22 cellular contexts compared by ENCODE assay signal in the genomic region with DNA sequence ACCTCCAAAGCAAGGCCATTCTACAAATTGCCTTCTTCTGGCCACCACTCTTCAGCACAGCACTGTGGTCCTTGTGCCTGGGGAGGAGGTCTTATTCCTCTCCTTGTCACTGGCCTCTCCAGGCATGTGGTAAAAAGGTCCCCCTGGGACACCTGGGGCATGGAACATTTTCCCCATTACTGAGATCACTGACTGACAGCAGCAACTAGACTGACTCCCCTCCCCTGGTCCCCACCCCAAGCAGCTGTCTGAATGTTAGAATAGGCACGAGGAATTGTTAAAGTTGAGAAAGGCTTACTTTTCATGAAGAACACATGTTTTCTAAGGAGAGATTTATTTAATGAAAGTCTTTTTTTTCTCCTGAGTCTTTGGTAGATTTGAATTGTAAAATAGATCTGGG. TPM values are rescaled to one million over a fixed set of nuclear protein-coding genes. Genes with fewer than 3 reads are reported as not detected.
DNase-seq lines count a peak whose midpoint lies in the region; ATAC-seq and TF ChIP-seq lines count a peak whose summit lies in the region.
"Had no signal": no experiment of that assay in that cellular context is flagged by ENCODE, and none has a peak within 500 bp of the region (broad histone marks: within the 10 kb centered on the region; RNA-seq: fewer than 3 reads in every experiment).

No MANE protein-coding gene starts in this region.

- peaks cover 36% of the 10 kb centered on the region for H3K4me1 Mint-ChIP-seq in dendritic cell treated with granulocyte-macrophage colony-stimulating factor and Interleukin-4, amounts not matched to agents 40 ng/mL and 50 ng/mL, for 4 days (ENCODE audit: low read depth)
- peaks cover 37% of the 10 kb centered on the region for H3K4me1 Mint-ChIP-seq in nephron
- peaks cover 11% of the 10 kb centered on the region for H3K4me1 Mint-ChIP-seq in endodermal cell
- H3K4me1 Mint-ChIP-seq: B cell had no signal

- H3K4me1 ChIP-seq in cardiac muscle cell (ENCODE audit: low read depth) (peaks cover 36% of the 10 kb centered on the region), PC-9 (replicated peaks; ENCODE audit: insufficient read depth) (peaks cover 61% of the 10 kb centered on the region), endodermal cell (ENCODE audit: control insufficient read depth, insufficient read depth, low read length) (peaks cover 3% of the 10 kb centered on the region)

- no peaks in the 10 kb centered on the region for H3K9me2 ChIP-seq in PC-9 (ENCODE audit: insufficient read depth)

- POLR2A ChIA-PET in PC-9 (lab: Charles Lee; ENCODE audit: unreplicated experiment) = interaction anchor here (0.9 kb wide), 1 partner anchor 36 kb away, joined by 5 read pairs; no protein-coding TSS in a partner anchor

- H3K4me2 ChIP-seq in PC-9 = no peak overlapping the region; the same call in 1 of the 2 replicates
- H3K4me2 ChIP-seq: BLaER1, GM23338 had no signal

- BruUV-seq in PC-9 (replicated peaks; lab: Mats Ljungman, UMichigan) = no TSS peak

- intact Hi-C loops in cardiac septum (cut with DNase I) = no loop called here
- intact Hi-C loops in PC-9 (cut with micrococcal nuclease; ENCODE audit: unreplicated experiment) = no loop called here
- intact Hi-C loops in dendritic cell treated with granulocyte-macrophage colony-stimulating factor and Interleukin-4, amounts not matched to agents 40 ng/mL and 50 ng/mL, for 4 days (cut with micrococcal nuclease) = no loop called here

- WGBS in endodermal cell (ENCODE audit: insufficient coverage in 1 of 2, insufficient read length in 1 of 2), 2 experiments = 85% methylated on average over 1 of the region's 1 CpG; no CpG with 5 or more reads in 1 of the 2 experiments

- H3K79me2 ChIP-seq in PC-9 (ENCODE audit: low read depth) = peaks cover 25% of the 10 kb centered on the region

- no peaks in the 10 kb centered on the region for H3K9me3 ChIP-seq in cardiac muscle cell (ENCODE audit: low read depth)
- H3K9me3 ChIP-seq in PC-9 (ENCODE audit: insufficient read depth, low read depth) = peaks cover 4% of the 10 kb centered on the region; the same call in 1 of the 2 replicates
- no peaks in the 10 kb centered on the region for H3K9me3 ChIP-seq in endodermal cell (ENCODE audit: control insufficient read depth, low read length)

- H3K36me3 Mint-ChIP-seq in dendritic cell treated with granulocyte-macrophage colony-stimulating factor and Interleukin-4, amounts not matched to agents 40 ng/mL and 50 ng/mL, for 4 days (ENCODE audit: low read depth) = peaks cover 9% of the 10 kb centered on the region
- no peaks in the 10 kb centered on the region for H3K36me3 Mint-ChIP-seq in nephron (ENCODE audit: low read depth)
- no peaks in the 10 kb centered on the region for H3K36me3 Mint-ChIP-seq in endodermal cell (ENCODE audit: low read depth)
- H3K36me3 Mint-ChIP-seq: CD4-positive, CD25-positive, alpha-beta regulatory T cell; CD8-positive, alpha-beta memory T cell had no signal

- TF ChIP-seq CTCF in cardiac muscle cell (IDR thresholded peaks at IDR 0.05; ENCODE audit: low read depth, low read length) = no peak
- no peak for TF ChIP-seq CTCF in PC-9 (conservative IDR thresholded peaks at IDR 0.05)
- no peak for TF ChIP-seq CTCF in nephron (IDR thresholded peaks at IDR 0.05; ENCODE audit: unreplicated experiment in 3 of 3)
- TF ChIP-seq CTCF in endodermal cell (conservative IDR thresholded peaks at IDR 0.05) = no peak

- CTCF ChIA-PET in PC-9 (lab: Charles Lee) = interaction anchor here (0.5 kb wide), 1 partner anchor 21 kb away, joined by 3 read pairs; no protein-coding TSS in a partner anchor

- no peak overlapping the region for H2AFZ ChIP-seq in PC-9
- H2AFZ ChIP-seq: GM23338 had no signal

- H3K27ac ChIP-seq in cardiac muscle cell = peak overlapping the region; percentile 54
- peak overlapping the region; percentile 98; the same call in 1 of the 2 replicates for H3K27ac ChIP-seq in PC-9
- H3K27ac ChIP-seq in endodermal cell (ENCODE audit: low read depth, low read length) = no peak overlapping the region
- H3K27ac ChIP-seq: 22Rv1, BLaER1, C4-2B had no signal

- H4K20me1 ChIP-seq in PC-9 (ENCODE audit: insufficient read depth) = no peaks in the 10 kb centered on the region
- H4K20me1 ChIP-seq: BLaER1 had no signal

- H3K27me3 ChIP-seq in cardiac muscle cell (no peaks in the 10 kb centered on the region), PC-9 (ENCODE audit: insufficient read depth, low read depth) (no peaks in the 10 kb centered on the region), endodermal cell (ENCODE audit: control insufficient read depth, insufficient read depth, low read length, poor library complexity, severe bottlenecking) (no peaks in the 10 kb centered on the region)
- H3K27me3 ChIP-seq: BLaER1 had no signal

- H3K4me3 ChIP-seq in cardiac muscle cell = no peak overlapping the region
- H3K4me3 ChIP-seq in PC-9 = no peak overlapping the region
- no peak overlapping the region for H3K4me3 ChIP-seq in endodermal cell (ENCODE audit: low read length)
- H3K4me3 ChIP-seq: BLaER1, GM12878, GM23338 had no signal

- no peak overlapping the region for H3K4me3 Mint-ChIP-seq in dendritic cell treated with granulocyte-macrophage colony-stimulating factor and Interleukin-4, amounts not matched to agents 40 ng/mL and 50 ng/mL, for 4 days
- H3K4me3 Mint-ChIP-seq in nephron (no peak overlapping the region), endodermal cell (no peak overlapping the region)
- H3K4me3 Mint-ChIP-seq: B cell; CD4-positive, CD25-positive, alpha-beta regulatory T cell; CD8-positive, alpha-beta memory T cell; GM23338; H9 had no signal

- H3K9ac ChIP-seq in endodermal cell (ENCODE audit: extremely low read depth, low read length, poor library complexity, severe bottlenecking) = no peak overlapping the region
- H3K9ac ChIP-seq: BLaER1 had no signal

- ATAC-seq in HG02970 (IDR thresholded peaks at IDR 0.05; ENCODE audit: low FRiP score, unreplicated experiment) (no peak), HG03520 (IDR thresholded peaks at IDR 0.05; ENCODE audit: unreplicated experiment) (no peak)
- ATAC-seq: GM12878, GM23338, HCT116 had no signal

- H3K36me3 ChIP-seq in cardiac muscle cell = no peaks in the 10 kb centered on the region
- H3K36me3 ChIP-seq in PC-9 (ENCODE audit: low read depth) = no peaks in the 10 kb centered on the region
- no peaks in the 10 kb centered on the region for H3K36me3 ChIP-seq in endodermal cell (ENCODE audit: control insufficient read depth, insufficient read depth, low read length)
- H3K36me3 ChIP-seq: BLaER1 had no signal

- DNase-seq in cardiac muscle cell (ENCODE audit: low read depth in 1 of 2, low spot score in 1 of 2) = no peak
- DNase-seq in cardiac septum (ENCODE audit: low spot score) = no peak
- DNase-seq in PC-9 = no peak
- DNase-seq in endodermal cell = no peak
- DNase-seq: CD4-positive, CD25-positive, alpha-beta regulatory T cell; CD8-positive, alpha-beta memory T cell; DMS 273 treated with DMSO at 0.1 percent for 48 hours; DMS79; EL; GDM1; H9 had no signal

- peaks cover 18% of the 10 kb centered on the region for H3K9me3 Mint-ChIP-seq in dendritic cell treated with granulocyte-macrophage colony-stimulating factor and Interleukin-4, amounts not matched to agents 40 ng/mL and 50 ng/mL, for 4 days
- H3K9me3 Mint-ChIP-seq in nephron = no peaks in the 10 kb centered on the region
- H3K9me3 Mint-ChIP-seq in endodermal cell = no peaks in the 10 kb centered on the region
- H3K9me3 Mint-ChIP-seq: CD8-positive, alpha-beta memory T cell; GM23338; H9 had no signal

- peaks cover 40% of the 10 kb centered on the region for H3F3A ChIP-seq in PC-9 (ENCODE audit: insufficient read depth, low read depth)

- no peaks in the 10 kb centered on the region for H3K27me3 Mint-ChIP-seq in dendritic cell treated with granulocyte-macrophage colony-stimulating factor and Interleukin-4, amounts not matched to agents 40 ng/mL and 50 ng/mL, for 4 days
- H3K27me3 Mint-ChIP-seq in nephron (ENCODE audit: low read depth) = no peaks in the 10 kb centered on the region
- no peaks in the 10 kb centered on the region for H3K27me3 Mint-ChIP-seq in endodermal cell (ENCODE audit: insufficient read depth)
- H3K27me3 Mint-ChIP-seq: CD4-positive, CD25-positive, alpha-beta regulatory T cell; CD8-positive, alpha-beta memory T cell had no signal

- H3K27ac Mint-ChIP-seq in dendritic cell treated with granulocyte-macrophage colony-stimulating factor and Interleukin-4, amounts not matched to agents 40 ng/mL and 50 ng/mL, for 4 days = peak overlapping the region; percentile 39
- peak overlapping the region; percentile 8 to 65 (median 60) for H3K27ac Mint-ChIP-seq in nephron
- no peak overlapping the region for H3K27ac Mint-ChIP-seq in endodermal cell
- H3K27ac Mint-ChIP-seq: B cell; CD4-positive, CD25-positive, alpha-beta regulatory T cell; GM23338; H9 had no signal

RNA-seq across cellular contexts. Expression of a gene that starts 39.5 kb away (rescaled TPM):
- 164 and 186 TPM in 2 replicates for total RNA-seq in cardiac muscle cell
- 205 and 223 TPM in 2 replicates for polyA plus RNA-seq in cardiac muscle cell
- total RNA-seq in cardiac septum = 174 TPM
- total RNA-seq in PC-9 (2021) = 342 and 343 TPM in 2 replicates
- 100 to 1,000 TPM; 180 to 225 TPM for total RNA-seq in endodermal cell
- 248 TPM for polyA plus RNA-seq in endodermal cell (2013, experiment 1 of 2)
- 241 TPM for polyA plus RNA-seq in endodermal cell (2013, experiment 2 of 2)
